Comparison of ENCODE assay signal across 23 cellular contexts in genomic region chr10:83932245-83932644, GRCh38.
"Had no signal": no experiment of that assay in that cellular context is flagged by ENCODE, and none has a peak within 500 bp of the region (broad histone marks: within the 10 kb centered on the region; RNA-seq: fewer than 3 reads in every experiment).

No MANE protein-coding gene starts in this region.

- H3K9me3 ChIP-seq: body of pancreas, gastrocnemius medialis, ovary, uterus had no signal

- ATAC-seq: body of pancreas; gastrocnemius medialis; naive thymus-derived CD4-positive, alpha-beta T cell; sciatic nerve; stimulated activated effector memory CD8-positive, alpha-beta T cell treated with anti-CD3 and anti-CD28 coated beads, Interleukin-12 subunit alpha, Interleukin-12 subunit beta, amount 100 ng/mL, for 72 hours; stimulated activated naive CD8-positive, alpha-beta T cell treated with anti-CD3 and anti-CD28 coated beads, Interleukin-15, amount 100 ng/mL, for 72 hours had no signal

- H3K27ac ChIP-seq: body of pancreas, epithelial cell of prostate, gastrocnemius medialis, hepatocyte, ovary, skin epidermis, uterus had no signal

- H3K4me1 ChIP-seq: gastrocnemius medialis, uterus had no signal

- DNase-seq: activated CD4-positive, alpha-beta T cell treated with anti-CD3 and anti-CD28 coated beads for 4 hours; activated CD4-positive, alpha-beta T cell treated with anti-CD3 and anti-CD28 coated beads, Interleukin-2, amount 50 U/mL, for 4 hours; activated effector memory CD4-positive, alpha-beta T cell treated with Interleukin-2 at 50 U/mL for 16 hours; activated naive CD4-positive, alpha-beta T cell treated with Interleukin-2 at 50 U/mL for 16 hours; activated T-cell treated with anti-CD3 and anti-CD28 coated beads for 4 hours; aorta; dermis blood vessel endothelial cell; effector CD8-positive, alpha-beta T cell; gastrocnemius medialis; glutamatergic neuron; midbrain; naive thymus-derived CD4-positive, alpha-beta T cell; ovary; stimulated activated CD4-positive, alpha-beta T cell treated with anti-CD3 and anti-CD28 coated beads, Interleukin-4, amount 100 ng/mL, for 24 hours; stimulated activated naive CD8-positive, alpha-beta T cell treated with anti-CD3 and anti-CD28 coated beads, Interleukin-15, amount 100 ng/mL, for 72 hours; substantia nigra; uterus had no signal

- H3K36me3 ChIP-seq: gastrocnemius medialis, ovary, uterus had no signal

- H3K27me3 ChIP-seq: body of pancreas, gastrocnemius medialis, ovary, uterus had no signal

- H3K4me2 ChIP-seq: hepatocyte had no signal

- H3K4me3 ChIP-seq: body of pancreas, gastrocnemius medialis, hepatocyte, ovary, skin epidermis, uterus had no signal
